ENCODE assay signal across 15 cellular contexts in the genomic region with DNA sequence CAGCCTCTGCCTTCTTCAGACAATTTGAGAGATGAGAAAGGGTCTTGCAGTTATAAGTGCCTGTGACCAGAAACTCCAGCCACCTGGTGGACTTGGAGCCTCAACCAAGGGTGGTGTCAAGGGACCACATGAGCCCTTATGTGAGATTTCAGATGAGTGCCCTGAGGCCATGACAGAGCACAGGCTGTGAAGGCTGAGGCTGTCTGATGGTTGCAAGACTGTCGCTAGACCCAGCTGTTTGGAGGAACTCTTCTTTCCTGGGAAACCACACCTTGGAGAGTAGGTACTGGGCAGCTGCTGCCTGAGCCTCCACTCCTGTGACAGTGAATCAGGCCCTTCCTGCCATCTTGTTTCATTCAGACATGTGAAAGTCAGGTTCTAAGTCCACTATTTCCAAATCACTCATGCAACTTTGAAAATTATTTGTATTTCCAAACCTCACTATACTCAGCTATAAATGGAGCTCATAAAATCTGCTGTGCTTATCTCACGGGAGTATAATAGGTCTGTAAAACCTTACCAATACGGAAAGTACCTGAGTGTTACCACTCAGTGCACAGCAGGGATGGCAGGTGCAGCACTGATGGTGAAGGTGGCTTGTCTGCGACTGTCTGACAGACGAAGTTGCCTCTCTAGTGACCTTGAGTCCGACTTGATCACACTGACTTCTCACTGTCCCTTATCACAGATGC.
DNase-seq lines count a peak whose midpoint lies in the region; ATAC-seq and FAIRE-seq lines count a peak whose summit lies in the region.
"Had no signal": no experiment of that assay in that cellular context is flagged by ENCODE, and none has a peak within 500 bp of the region (broad histone marks: within the 10 kb centered on the region; RNA-seq: fewer than 3 reads in every experiment).

No MANE protein-coding gene starts in this region.

- DNase-seq in T-helper 2 cell treated with Interferon-gamma antibody and Interleukin-4, amounts not matched to agents 5 μg/mL and 100 μg/mL, for 36 hours (ENCODE audit: low spot score) = no peak
- DNase-seq in T-helper 2 cell (no peak), GM18507 (ENCODE audit: extremely low spot score, insufficient read length, low read depth) (no peak), substantia nigra (lab: John Stamatoyannopoulos, UW) (no peak), RCC 7860 (ENCODE audit: low spot score) (no peak)
- DNase-seq in activated T-helper 1 cell treated with anti-CD3 and anti-CD28 coated beads, Interleukin-12 subunit alpha, Interleukin-12 subunit beta, Interleukin-2, Interleukin-4 antibody, amounts not matched to agents 30 ng/mL and 10 ng/mL and 1 ng/mL, durations not matched to agents 14 hours and 24 hours and 36 hours (ENCODE audit: low spot score) = no peak
- DNase-seq in naive thymus-derived CD4-positive, alpha-beta T cell = no peak
- DNase-seq: ACHN; cerebellar nuclear complex; DMS 273 treated with DMSO at 0.1 percent for 48 hours; erythroblast; NCI-H187 treated with DMSO at 0.1 percent for 48 hours; stimulated activated CD8-positive, alpha-beta memory T cell treated with anti-CD3 and anti-CD28 coated beads, Interleukin-4, amount 100 ng/mL, for 48 hours had no signal

- peak; percentile 9 for FAIRE-seq in GM18507 (lab: Jason Lieb, UNC)
- FAIRE-seq in RCC 7860 (lab: Jason Lieb, UNC) = no peak

- peaks cover 63% of the 10 kb centered on the region for H3K4me1 Mint-ChIP-seq in T-helper 2 cell treated with Interferon-gamma antibody and Interleukin-4, amounts not matched to agents 5 μg/mL and 100 μg/mL, for 36 hours (ENCODE audit: low read depth)
- H3K4me1 Mint-ChIP-seq in activated T-helper 1 cell treated with anti-CD3 and anti-CD28 coated beads, Interleukin-12 subunit alpha, Interleukin-12 subunit beta, Interleukin-2, Interleukin-4 antibody, amounts not matched to agents 30 ng/mL and 10 ng/mL and 1 ng/mL, durations not matched to agents 14 hours and 24 hours and 36 hours (ENCODE audit: low read depth) = peaks cover 78% of the 10 kb centered on the region
- peaks cover 47 to 91% (median 74%) of the 10 kb centered on the region in 7 donors for H3K4me1 Mint-ChIP-seq in naive thymus-derived CD4-positive, alpha-beta T cell

- peak overlapping the region; percentile 0 for H3K4me3 Mint-ChIP-seq in T-helper 2 cell treated with Interferon-gamma antibody and Interleukin-4, amounts not matched to agents 5 μg/mL and 100 μg/mL, for 36 hours
- peak overlapping the region; percentile 64 for H3K4me3 Mint-ChIP-seq in activated T-helper 1 cell treated with anti-CD3 and anti-CD28 coated beads, Interleukin-12 subunit alpha, Interleukin-12 subunit beta, Interleukin-2, Interleukin-4 antibody, amounts not matched to agents 30 ng/mL and 10 ng/mL and 1 ng/mL, durations not matched to agents 14 hours and 24 hours and 36 hours
- peak overlapping the region in 8 of 10 donors; percentile 32 to 73 (median 64) for H3K4me3 Mint-ChIP-seq in naive thymus-derived CD4-positive, alpha-beta T cell

- POLR2A ChIA-PET in naive thymus-derived CD4-positive, alpha-beta T cell (lab: Charles Lee) = interaction anchor here (0.5 to 14.8 kb wide), 5 partner anchors 11 to 258 kb away, joined by 3 to 226 read pairs (median 3); no protein-coding TSS in a partner anchor

- CTCF ChIA-PET in naive thymus-derived CD4-positive, alpha-beta T cell (lab: Charles Lee) = interaction anchor here (0.5 to 1.6 kb wide), 3 partner anchors 12 to 190 kb away, joined by 4 to 6 read pairs (median 4); a partner anchor contains a TSS

- peaks cover 0 to 4% (median 0%) of the 10 kb centered on the region in 3 experiments for H3K9me3 ChIP-seq in naive thymus-derived CD4-positive, alpha-beta T cell (ENCODE audit: control insufficient read depth in 2 of 3, low read length in 3 of 3)

- no peaks in the 10 kb centered on the region for H3K27me3 Mint-ChIP-seq in T-helper 2 cell treated with Interferon-gamma antibody and Interleukin-4, amounts not matched to agents 5 μg/mL and 100 μg/mL, for 36 hours (ENCODE audit: low read depth)
- H3K27me3 Mint-ChIP-seq in activated T-helper 1 cell treated with anti-CD3 and anti-CD28 coated beads, Interleukin-12 subunit alpha, Interleukin-12 subunit beta, Interleukin-2, Interleukin-4 antibody, amounts not matched to agents 30 ng/mL and 10 ng/mL and 1 ng/mL, durations not matched to agents 14 hours and 24 hours and 36 hours (ENCODE audit: insufficient read depth) = no peaks in the 10 kb centered on the region
- no peaks in the 10 kb centered on the region for H3K27me3 Mint-ChIP-seq in naive thymus-derived CD4-positive, alpha-beta T cell

- no peak for ATAC-seq in naive thymus-derived CD4-positive, alpha-beta T cell
- ATAC-seq in GM18909 (IDR thresholded peaks at IDR 0.05; ENCODE audit: poor library complexity, unreplicated experiment) = no peak

- H3K27ac Mint-ChIP-seq in T-helper 2 cell treated with Interferon-gamma antibody and Interleukin-4, amounts not matched to agents 5 μg/mL and 100 μg/mL, for 36 hours = peak overlapping the region; percentile 97
- peak overlapping the region; percentile 95 for H3K27ac Mint-ChIP-seq in activated T-helper 1 cell treated with anti-CD3 and anti-CD28 coated beads, Interleukin-12 subunit alpha, Interleukin-12 subunit beta, Interleukin-2, Interleukin-4 antibody, amounts not matched to agents 30 ng/mL and 10 ng/mL and 1 ng/mL, durations not matched to agents 14 hours and 24 hours and 36 hours
- H3K27ac Mint-ChIP-seq in naive thymus-derived CD4-positive, alpha-beta T cell = peak overlapping the region; percentile 88 to 99 (median 95)

- intact Hi-C loops in activated T-helper 1 cell treated with anti-CD3 and anti-CD28 coated beads, Interleukin-12 subunit alpha, Interleukin-12 subunit beta, Interleukin-2, Interleukin-4 antibody, amounts not matched to agents 30 ng/mL and 10 ng/mL and 1 ng/mL, durations not matched to agents 14 hours and 24 hours and 36 hours (cut with micrococcal nuclease) = loop anchor here (2.0 to 10.0 kb wide), 3 partner anchors 23 to 1875 kb away; no protein-coding TSS in a partner anchor
- intact Hi-C loops in naive thymus-derived CD4-positive, alpha-beta T cell (cut with micrococcal nuclease) = loop anchor here (2.0 to 5.0 kb wide), 6 partner anchors 33 to 258 kb away; a partner anchor contains a TSS

- H3K9me3 Mint-ChIP-seq in T-helper 2 cell treated with Interferon-gamma antibody and Interleukin-4, amounts not matched to agents 5 μg/mL and 100 μg/mL, for 36 hours = peaks cover 11% of the 10 kb centered on the region
- peaks cover 23% of the 10 kb centered on the region for H3K9me3 Mint-ChIP-seq in activated T-helper 1 cell treated with anti-CD3 and anti-CD28 coated beads, Interleukin-12 subunit alpha, Interleukin-12 subunit beta, Interleukin-2, Interleukin-4 antibody, amounts not matched to agents 30 ng/mL and 10 ng/mL and 1 ng/mL, durations not matched to agents 14 hours and 24 hours and 36 hours
- peaks cover 0 to 19% (median 12%) of the 10 kb centered on the region in 11 donors for H3K9me3 Mint-ChIP-seq in naive thymus-derived CD4-positive, alpha-beta T cell

- H3K36me3 ChIP-seq in naive thymus-derived CD4-positive, alpha-beta T cell (ENCODE audit: control insufficient read depth in 2 of 3, insufficient read depth in 3 of 3, low read length in 3 of 3) = peaks cover 5 to 50% (median 19%) of the 10 kb centered on the region in 3 experiments

- H3K27me3 ChIP-seq in naive thymus-derived CD4-positive, alpha-beta T cell (ENCODE audit: control insufficient read depth in 2 of 2, insufficient read depth in 2 of 2, low read length in 2 of 2) = no peaks in the 10 kb centered on the region

- peak overlapping the region; percentile 67 for H3K27ac ChIP-seq in naive thymus-derived CD4-positive, alpha-beta T cell (ENCODE audit: low read depth, low read length)
- H3K27ac ChIP-seq in substantia nigra (ENCODE audit: low read depth, low read length, poor library complexity, severe bottlenecking) = no peak overlapping the region
- H3K27ac ChIP-seq: SK-N-MC had no signal

- H3K4me1 ChIP-seq in naive thymus-derived CD4-positive, alpha-beta T cell (ENCODE audit: control insufficient read depth in 2 of 2, insufficient read depth in 2 of 2, low read length in 2 of 2) = peaks cover 36 to 61% of the 10 kb centered on the region in 2 donors

- no peak overlapping the region for H3K4me3 ChIP-seq in naive thymus-derived CD4-positive, alpha-beta T cell (ENCODE audit: low read length)
- H3K4me3 ChIP-seq: SK-N-MC had no signal

- H3K36me3 Mint-ChIP-seq in T-helper 2 cell treated with Interferon-gamma antibody and Interleukin-4, amounts not matched to agents 5 μg/mL and 100 μg/mL, for 36 hours (ENCODE audit: low read depth) = peaks cover 77% of the 10 kb centered on the region
- peaks cover 72% of the 10 kb centered on the region for H3K36me3 Mint-ChIP-seq in activated T-helper 1 cell treated with anti-CD3 and anti-CD28 coated beads, Interleukin-12 subunit alpha, Interleukin-12 subunit beta, Interleukin-2, Interleukin-4 antibody, amounts not matched to agents 30 ng/mL and 10 ng/mL and 1 ng/mL, durations not matched to agents 14 hours and 24 hours and 36 hours (ENCODE audit: low read depth)
- H3K36me3 Mint-ChIP-seq in naive thymus-derived CD4-positive, alpha-beta T cell = peaks cover 33 to 80% (median 67%) of the 10 kb centered on the region in 5 donors

Comparison
In these comparisons a context has a peak if more than half of its experiments do, and no peak if none do; other contexts are left out.
1. H3K4me3 Mint-ChIP-seq: peak in every context shown above with its lines; median percentile 64 in activated T-helper 1 cell treated with anti-CD3 and anti-CD28 coated beads, Interleukin-12 subunit alpha, Interleukin-12 subunit beta, Interleukin-2, Interleukin-4 antibody, amounts not matched to agents 30 ng/mL and 10 ng/mL and 1 ng/mL, durations not matched to agents 14 hours and 24 hours and 36 hours; 64 in naive thymus-derived CD4-positive, alpha-beta T cell; 0 in T-helper 2 cell treated with Interferon-gamma antibody and Interleukin-4, amounts not matched to agents 5 μg/mL and 100 μg/mL, for 36 hours.